9 cellular contexts compared by ENCODE assay signal in the genomic region with DNA sequence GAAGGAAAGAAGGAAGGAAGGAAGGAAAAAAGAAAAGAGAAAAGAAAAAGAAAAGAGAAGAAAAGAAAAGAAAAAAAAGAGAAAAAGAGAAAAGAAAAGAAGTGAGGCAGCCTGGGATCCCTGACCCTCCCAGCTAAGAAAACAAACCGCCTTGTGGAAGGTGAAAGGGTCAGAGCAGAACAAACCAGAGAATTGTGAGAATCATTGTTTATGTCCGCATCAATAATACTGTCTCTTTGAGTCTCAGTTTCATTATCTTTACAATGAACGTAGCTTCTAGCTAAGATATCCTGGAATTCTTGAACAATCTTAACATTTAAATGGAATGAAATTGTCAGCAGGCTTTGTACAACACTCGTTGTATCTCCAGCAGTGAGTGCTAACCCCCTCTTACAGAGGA.
DNase-seq lines count a peak whose midpoint lies in the region; ATAC-seq, FAIRE-seq and TF ChIP-seq lines count a peak whose summit lies in the region.
"Had no signal": no experiment of that assay in that cellular context is flagged by ENCODE, and none has a peak within 500 bp of the region (broad histone marks: within the 10 kb centered on the region; RNA-seq: fewer than 3 reads in every experiment).

No MANE protein-coding gene starts in this region.

- intact Hi-C loops in sciatic nerve (cut with DNase I): no loop called here
- intact Hi-C loops in posterior vena cava (cut with DNase I): no loop called here

- H3K9me3 ChIP-seq in HAP-1 (no peaks in the 10 kb centered on the region), small intestine (ENCODE audit: control insufficient read depth, low read depth) (no peaks in the 10 kb centered on the region)

- no peak for FAIRE-seq in small intestine (lab: Jason Lieb, UNC)
- no peak for FAIRE-seq in H54 (lab: Jason Lieb, UNC)

- no peak for ATAC-seq in foreskin keratinocyte
- peak; percentile 72 for ATAC-seq in sciatic nerve
- no peak for ATAC-seq in GM21576 (IDR thresholded peaks at IDR 0.05; ENCODE audit: unreplicated experiment)

- H3K4me3 ChIP-seq in HAP-1 (no peak overlapping the region), small intestine (ENCODE audit: low read depth in 1 of 2, low read length in 2 of 2) (no peak overlapping the region)

- H3K4me1 ChIP-seq in HAP-1 (peaks cover 23% of the 10 kb centered on the region), foreskin keratinocyte (peaks cover 43% of the 10 kb centered on the region), small intestine (ENCODE audit: control insufficient read depth in 2 of 2, insufficient read depth in 1 of 2, low read depth in 1 of 2, low read length in 1 of 2) (peaks cover 0 to 11% of the 10 kb centered on the region in 2 donors)

- DNase-seq in HAP-1 (ENCODE audit: low spot score in 2 of 2) (peak; percentile 20 to 53), SK-MEL-5 (ENCODE audit: low read depth, low spot score) (peak; percentile 17), foreskin keratinocyte (no peak), sciatic nerve (ENCODE audit: low spot score) (no peak), small intestine (no peak), H54 (ENCODE audit: insufficient read length, low spot score) (no peak), posterior vena cava (ENCODE audit: low spot score) (no peak)
- DNase-seq: NCI-H2171 treated with DMSO at 0.1 percent for 48 hours had no signal

- in situ Hi-C loops in HAP-1 (cut with MboI; ENCODE audit: low sequenced_read_pairs) (no loop called here), SK-MEL-5 (cut with HindIII; ENCODE audit: low pct_unique_long_range_greater_than_20kb, low sequenced_read_pairs) (no loop called here)

- H3K27ac ChIP-seq in foreskin keratinocyte (peak overlapping the region; percentile 99), small intestine (ENCODE audit: low read depth in 1 of 2, low read length in 1 of 2) (peak overlapping the region in 1 of 2 donors; percentile 38)

- no peaks in the 10 kb centered on the region for H3K36me3 ChIP-seq in HAP-1 (replicated peaks)
- no peaks in the 10 kb centered on the region for H3K36me3 ChIP-seq in small intestine (ENCODE audit: control insufficient read depth in 2 of 2, insufficient read depth in 2 of 2, low read length in 2 of 2)

- TF ChIP-seq CTCF in foreskin keratinocyte (conservative IDR thresholded peaks at IDR 0.05): no peak

- 60 to 70% (median 60%) methylated on average over 4 of the region's 4 CpGs for WGBS in small intestine, 3 donors

- H3K27me3 ChIP-seq in HAP-1 (ENCODE audit: low read depth): no peaks in the 10 kb centered on the region
- no peaks in the 10 kb centered on the region for H3K27me3 ChIP-seq in foreskin keratinocyte
- H3K27me3 ChIP-seq in small intestine (ENCODE audit: control insufficient read depth in 2 of 2, insufficient read depth in 2 of 2, low read length in 2 of 2): no peaks in the 10 kb centered on the region

- no peak for TF ChIP-seq POLR2A in H54 (IDR thresholded peaks at IDR 0.05; ENCODE audit: low read depth, low read length)

Comparison
In these comparisons a context has a peak if more than half of its experiments do, and no peak if none do; other contexts are left out.
1. DNase-seq: peak in HAP-1 (2 of 2) and SK-MEL-5 (single experiment); none in foreskin keratinocyte (0 of 2), sciatic nerve (single experiment), small intestine (single experiment), H54 (single experiment) and posterior vena cava (single experiment).